Comparison of ENCODE assay signal across 1 cellular context in the genomic region with DNA sequence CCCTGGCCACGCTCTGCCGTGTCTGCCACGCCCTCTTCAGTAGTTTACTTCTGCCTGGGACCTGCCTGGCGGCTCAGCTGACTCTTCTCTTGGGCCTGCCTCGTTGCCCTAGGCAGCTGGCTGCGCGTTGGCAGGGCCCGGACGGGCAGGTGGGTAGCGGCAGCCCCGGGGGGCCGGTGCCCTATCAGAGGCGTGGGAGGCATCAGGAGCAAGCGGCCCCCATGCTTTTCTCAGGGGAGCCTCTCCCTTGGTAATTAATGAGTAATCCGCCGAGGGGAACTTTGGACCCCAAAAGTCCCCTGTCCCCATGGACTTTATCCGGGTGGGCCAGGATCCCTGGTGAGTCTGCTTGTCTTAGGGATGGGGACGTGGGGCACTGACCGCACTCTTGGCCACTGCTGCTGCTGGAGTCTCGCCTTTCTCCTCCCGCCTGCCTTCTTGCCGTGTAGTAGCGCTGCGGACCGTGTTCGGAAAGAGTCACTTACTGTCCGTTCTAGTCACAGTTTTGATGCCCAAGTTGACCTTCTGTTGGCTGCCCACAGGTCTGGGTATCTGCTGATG.
TF ChIP-seq lines count a peak whose summit lies in the region.

No MANE protein-coding gene starts in this region.

TF ChIP-seq in H1, 55 proteins besides CTCF, POLR2A, EP300 and RAD21:
- TF ChIP-seq SP2 (IDR thresholded peaks at IDR 0.05; ENCODE audit: low read length): no peak
